16 cellular contexts compared by ENCODE assay signal in genomic region chr1:61477301-61477700, GRCh38.
A peak's percentile ranks its signal among the peaks of the same experiment; 100 is the strongest.
DNase-seq lines count a peak whose midpoint lies in the region; ATAC-seq and TF ChIP-seq lines count a peak whose summit lies in the region.
"Had no signal": no experiment of that assay in that cellular context is flagged by ENCODE, and none has a peak within 500 bp of the region (broad histone marks: within the 10 kb centered on the region; RNA-seq: fewer than 3 reads in every experiment).

No MANE protein-coding gene starts in this region.

- no peak overlapping the region for H2AK5ac ChIP-seq in mesendoderm (ENCODE audit: low read length)

- H3K4me3 ChIP-seq in HAP-1 (no peak overlapping the region), mesendoderm (ENCODE audit: low read length) (no peak overlapping the region)
- H3K4me3 ChIP-seq: GM12878 had no signal

- peaks cover 9% of the 10 kb centered on the region for H3K4me1 ChIP-seq in HAP-1
- H3K4me1 ChIP-seq in mesendoderm (ENCODE audit: control insufficient read depth, low read depth, low read length) = no peaks in the 10 kb centered on the region

- no peak for ATAC-seq in GM21528 (IDR thresholded peaks at IDR 0.05; ENCODE audit: low FRiP score, unreplicated experiment)
- ATAC-seq: GM12878 had no signal

- no CpG with 5 or more reads among the region's 7 CpGs for WGBS in mesendoderm (ENCODE audit: extremely low coverage, insufficient coverage, low lambda C conversion rate)

- H3K36me3 Mint-ChIP-seq in progenitor cell of endocrine pancreas (ENCODE audit: insufficient read depth) = no peaks in the 10 kb centered on the region

- H3K9me3 Mint-ChIP-seq in progenitor cell of endocrine pancreas (ENCODE audit: low read depth) = no peaks in the 10 kb centered on the region
- H3K9me3 Mint-ChIP-seq: CD4-positive, alpha-beta T cell had no signal

- no peaks in the 10 kb centered on the region for H3K79me2 ChIP-seq in mesendoderm (ENCODE audit: control insufficient read depth, insufficient read depth, low read length)

- H3K4ac ChIP-seq in mesendoderm (ENCODE audit: low read depth, low read length) = no peak overlapping the region

- TF ChIP-seq CTCF in progenitor cell of endocrine pancreas (IDR thresholded peaks at IDR 0.05; ENCODE audit: unreplicated experiment) = no peak

- no peak overlapping the region for H4K8ac ChIP-seq in mesendoderm (ENCODE audit: low read depth, low read length)

- H3K36me3 ChIP-seq in HAP-1 (replicated peaks) (no peaks in the 10 kb centered on the region), mesendoderm (ENCODE audit: control insufficient read depth, insufficient read depth, low read length) (no peaks in the 10 kb centered on the region)

- no peak overlapping the region for H3K4me2 ChIP-seq in mesendoderm (ENCODE audit: low read length)

- no peak overlapping the region for H3K27ac Mint-ChIP-seq in progenitor cell of endocrine pancreas
- H3K27ac Mint-ChIP-seq: B cell; CD4-positive, alpha-beta T cell had no signal

- no peak overlapping the region for H2BK5ac ChIP-seq in mesendoderm (ENCODE audit: low read length)

- no peak overlapping the region for H3K9ac ChIP-seq in mesendoderm (ENCODE audit: low read length)

- in situ Hi-C loops in HAP-1 (cut with MboI; ENCODE audit: low sequenced_read_pairs) = no loop called here

- H2BK15ac ChIP-seq in mesendoderm (replicated peaks; ENCODE audit: low read depth) = no peak overlapping the region

- no peaks in the 10 kb centered on the region for H3K27me3 ChIP-seq in HAP-1 (ENCODE audit: low read depth)
- peaks cover 21% of the 10 kb centered on the region for H3K27me3 ChIP-seq in mesendoderm (ENCODE audit: insufficient read depth, low read length, poor library complexity)

- DNase-seq in ELF-1 (ENCODE audit: low read depth, low spot score) = peak; percentile 67
- peak; percentile 56 for DNase-seq in HAP-1 (ENCODE audit: low spot score in 2 of 2)
- DNase-seq in foreskin melanocyte = peak; percentile 75
- peak; percentile 26 for DNase-seq in mesendoderm
- no peak for DNase-seq in stimulated activated CD4-positive, alpha-beta T cell treated with anti-CD3 and anti-CD28 coated beads, Interleukin-2, amount 100 ng/mL, for 48 hours
- no peak for DNase-seq in progenitor cell of endocrine pancreas (ENCODE audit: low spot score, unreplicated experiment)
- DNase-seq: C1 segment of cervical spinal cord; Calu3; CD4-positive, alpha-beta T cell; DMS 273 treated with DMSO at 0.1 percent for 48 hours; GOT3; IMR-90; KBM-7 had no signal

- no peak overlapping the region for H3K18ac ChIP-seq in mesendoderm (ENCODE audit: low read length)

- no peak overlapping the region for H2BK120ac ChIP-seq in mesendoderm (ENCODE audit: low read depth, low read length)

- H3K23ac ChIP-seq in mesendoderm (ENCODE audit: low read length) = no peak overlapping the region

- no peaks in the 10 kb centered on the region for H3K9me3 ChIP-seq in HAP-1

- H3K4me3 Mint-ChIP-seq in progenitor cell of endocrine pancreas (ENCODE audit: low read depth) = no peak overlapping the region
- H3K4me3 Mint-ChIP-seq: B cell; CD4-positive, alpha-beta T cell had no signal

- no peak overlapping the region for H4K5ac ChIP-seq in mesendoderm (ENCODE audit: low read length)

- H3K4me1 Mint-ChIP-seq in progenitor cell of endocrine pancreas (ENCODE audit: low read depth) = peaks cover 2% of the 10 kb centered on the region
- H3K4me1 Mint-ChIP-seq: B cell had no signal

- no peak overlapping the region for H3K27ac ChIP-seq in mesendoderm (ENCODE audit: low read depth, low read length)

- H3K27me3 Mint-ChIP-seq in progenitor cell of endocrine pancreas = peaks cover 48% of the 10 kb centered on the region

- no peak overlapping the region for H3K56ac ChIP-seq in mesendoderm (ENCODE audit: low read length)

- H3K79me1 ChIP-seq in mesendoderm (ENCODE audit: low read length) = no peaks in the 10 kb centered on the region

Comparison
In these comparisons a context has a peak if more than half of its experiments do, and no peak if none do; other contexts are left out.
1. DNase-seq: peak in ELF-1 (single experiment), HAP-1 (2 of 2), foreskin melanocyte (single experiment) and mesendoderm (single experiment); none in stimulated activated CD4-positive, alpha-beta T cell treated with anti-CD3 and anti-CD28 coated beads, Interleukin-2, amount 100 ng/mL, for 48 hours (0 of 2) and progenitor cell of endocrine pancreas (single experiment).